24 cellular contexts compared by ENCODE assay signal in genomic region chr5:80242849-80243248, GRCh38. TPM values are rescaled to one million over a fixed set of nuclear protein-coding genes. Genes with fewer than 3 reads are reported as not detected.
A peak's percentile ranks its signal among the peaks of the same experiment; 100 is the strongest.
DNase-seq lines count a peak whose midpoint lies in the region; ATAC-seq, FAIRE-seq and TF ChIP-seq lines count a peak whose summit lies in the region.
"Had no signal": no experiment of that assay in that cellular context is flagged by ENCODE, and none has a peak within 500 bp of the region (broad histone marks: within the 10 kb centered on the region; RNA-seq: fewer than 3 reads in every experiment).

No MANE protein-coding gene starts in this region.

- no peaks in the 10 kb centered on the region for H3K9me3 ChIP-seq in astrocyte (ENCODE audit: insufficient read depth, low read depth, low read length)
- H3K9me3 ChIP-seq: SJSA1 had no signal

- H3K4me3 Mint-ChIP-seq in activated naive CD4-positive, alpha-beta T cell treated with anti-CD3 and anti-CD28 coated beads for 36 hours, result no peak overlapping the region
- H3K4me3 Mint-ChIP-seq in Calu3 (ENCODE audit: low read depth, unreplicated experiment), result no peak overlapping the region
- H3K4me3 Mint-ChIP-seq in astrocyte (ENCODE audit: unreplicated experiment), result no peak overlapping the region
- H3K4me3 Mint-ChIP-seq in nephron, result no peak overlapping the region

- H3K4me2 ChIP-seq in astrocyte (ENCODE audit: low read length), result no peak overlapping the region

- intact Hi-C loops in activated naive CD4-positive, alpha-beta T cell treated with anti-CD3 and anti-CD28 coated beads for 36 hours (cut with micrococcal nuclease), result no loop called here
- intact Hi-C loops in Calu3 (cut with micrococcal nuclease; ENCODE audit: unreplicated experiment) (no loop called here), left cardiac atrium (cut with DNase I) (no loop called here)

- no peaks in the 10 kb centered on the region for H3K36me3 ChIP-seq in astrocyte (ENCODE audit: insufficient read depth, low read length)
- H3K36me3 ChIP-seq: SJSA1 had no signal

- no peak overlapping the region for H3K27ac Mint-ChIP-seq in activated naive CD4-positive, alpha-beta T cell treated with anti-CD3 and anti-CD28 coated beads for 36 hours
- H3K27ac Mint-ChIP-seq in Calu3 (ENCODE audit: unreplicated experiment) (peak overlapping the region; percentile 44), astrocyte (ENCODE audit: unreplicated experiment) (no peak overlapping the region), nephron (peak overlapping the region; percentile 43 to 67 (median 54))
- H3K27ac Mint-ChIP-seq: IgD-negative memory B cell had no signal

- peaks cover 50% of the 10 kb centered on the region for H3K79me2 ChIP-seq in astrocyte (ENCODE audit: insufficient read depth, low read length)

- no peak overlapping the region for H2AFZ ChIP-seq in astrocyte (ENCODE audit: low read depth, low read length)

- DNase-seq in activated naive CD4-positive, alpha-beta T cell treated with anti-CD3 and anti-CD28 coated beads for 36 hours, result peak; percentile 5
- no peak for DNase-seq in activated naive CD4-positive, alpha-beta T cell treated with Interleukin-2 at 50 U/mL for 16 hours
- no peak for DNase-seq in Calu3
- no peak for DNase-seq in astrocyte (ENCODE audit: low read depth)
- DNase-seq in KBM-7, result no peak
- DNase-seq in NCI-H446 treated with DMSO at 0.1 percent for 48 hours (lab: John Stamatoyannopoulos, UW), result no peak
- DNase-seq in left cardiac atrium, result no peak
- DNase-seq: 8988T, DMS53, EL, GF-D8, Kasumi-1, NCI-H187, NCI-H446, NCI-H526 treated with DMSO at 0.1 percent for 48 hours had no signal

- H3K4me3 ChIP-seq in astrocyte (ENCODE audit: insufficient read depth, low read depth, low read length), result peak overlapping the region; percentile 5
- H3K4me3 ChIP-seq: SJSA1 had no signal

- peaks cover 9% of the 10 kb centered on the region for H4K20me1 ChIP-seq in astrocyte (ENCODE audit: insufficient read depth, low read length)

- FAIRE-seq in astrocyte (lab: Jason Lieb, UNC), result no peak
- FAIRE-seq: D721Med, GM19239, H54, HTR-8/SVneo had no signal

- H3K36me3 Mint-ChIP-seq in activated naive CD4-positive, alpha-beta T cell treated with anti-CD3 and anti-CD28 coated beads for 36 hours (ENCODE audit: low read depth), result peaks cover 34% of the 10 kb centered on the region
- H3K36me3 Mint-ChIP-seq in Calu3 (ENCODE audit: insufficient read depth, unreplicated experiment), result peaks cover 30% of the 10 kb centered on the region
- H3K36me3 Mint-ChIP-seq in astrocyte (ENCODE audit: low read depth, unreplicated experiment), result peaks cover 23% of the 10 kb centered on the region
- peaks cover 49% of the 10 kb centered on the region for H3K36me3 Mint-ChIP-seq in nephron (ENCODE audit: low read depth)

- H3K9ac ChIP-seq in astrocyte (ENCODE audit: low read length), result no peak overlapping the region

- BruUV-seq in Calu3 (replicated peaks; lab: Mats Ljungman, UMichigan), result no TSS peak

- no peak for ATAC-seq in left cardiac atrium
- ATAC-seq: Right ventricle myocardium inferior had no signal

- CTCF ChIA-PET in activated naive CD4-positive, alpha-beta T cell treated with anti-CD3 and anti-CD28 coated beads for 36 hours (lab: Charles Lee), result no interaction called here
- CTCF ChIA-PET in Calu3 (lab: Charles Lee), result no interaction called here

- peaks cover 26% of the 10 kb centered on the region for H3K9me3 Mint-ChIP-seq in activated naive CD4-positive, alpha-beta T cell treated with anti-CD3 and anti-CD28 coated beads for 36 hours
- peaks cover 9% of the 10 kb centered on the region for H3K9me3 Mint-ChIP-seq in Calu3 (ENCODE audit: low read depth, unreplicated experiment)
- H3K9me3 Mint-ChIP-seq in astrocyte (ENCODE audit: unreplicated experiment), result peaks cover 11% of the 10 kb centered on the region
- peaks cover 19% of the 10 kb centered on the region for H3K9me3 Mint-ChIP-seq in nephron

- H3K27me3 Mint-ChIP-seq in activated naive CD4-positive, alpha-beta T cell treated with anti-CD3 and anti-CD28 coated beads for 36 hours (ENCODE audit: low read depth), result no peaks in the 10 kb centered on the region
- H3K27me3 Mint-ChIP-seq in Calu3 (ENCODE audit: unreplicated experiment), result no peaks in the 10 kb centered on the region
- no peaks in the 10 kb centered on the region for H3K27me3 Mint-ChIP-seq in astrocyte (ENCODE audit: low read depth, unreplicated experiment)
- no peaks in the 10 kb centered on the region for H3K27me3 Mint-ChIP-seq in nephron (ENCODE audit: low read depth)
- H3K27me3 Mint-ChIP-seq: IgD-negative memory B cell had no signal

- peaks cover 38% of the 10 kb centered on the region for H3K4me1 ChIP-seq in astrocyte (ENCODE audit: insufficient read depth, low read length)

- no peak for TF ChIP-seq CTCF in Calu3 (IDR thresholded peaks at IDR 0.05; ENCODE audit: unreplicated experiment)
- no peak for TF ChIP-seq CTCF in astrocyte (IDR thresholded peaks at IDR 0.05; ENCODE audit: insufficient read depth, low read depth, low read length)
- TF ChIP-seq CTCF in nephron (IDR thresholded peaks at IDR 0.05; ENCODE audit: unreplicated experiment in 3 of 3), result no peak

- in situ Hi-C loops in KBM-7 (cut with MboI; ENCODE audit: low pct_unique_long_range_greater_than_20kb, low sequenced_read_pairs), result no loop called here

- H3K4me1 Mint-ChIP-seq in activated naive CD4-positive, alpha-beta T cell treated with anti-CD3 and anti-CD28 coated beads for 36 hours (ENCODE audit: low read depth), result peaks cover 72% of the 10 kb centered on the region
- peaks cover 28% of the 10 kb centered on the region for H3K4me1 Mint-ChIP-seq in Calu3 (ENCODE audit: low read depth, unreplicated experiment)
- H3K4me1 Mint-ChIP-seq in astrocyte (ENCODE audit: low read depth, unreplicated experiment), result peaks cover 26% of the 10 kb centered on the region
- H3K4me1 Mint-ChIP-seq in nephron, result peaks cover 61% of the 10 kb centered on the region

- no peaks in the 10 kb centered on the region for H3K27me3 ChIP-seq in astrocyte (ENCODE audit: insufficient read depth, low read length)
- H3K27me3 ChIP-seq: SJSA1 had no signal

- no peak overlapping the region for H3K27ac ChIP-seq in astrocyte (ENCODE audit: low read depth, low read length)
- H3K27ac ChIP-seq: C4-2B, SJSA1 had no signal

RNA-seq across cellular contexts. Expression of gene SERINC5, which starts 13.0 kb away (rescaled TPM):
- 10 to 100 TPM; 34.8 to 36.4 TPM for total RNA-seq in activated naive CD4-positive, alpha-beta T cell treated with anti-CD3 and anti-CD28 coated beads for 36 hours
- 47.0 and 49.2 TPM in 2 replicates for total RNA-seq in Calu3 (2022)
- total RNA-seq in astrocyte, result 57.3 and 60.3 TPM in 2 replicates
- 10 to 100 TPM; 14.3 to 14.9 TPM for total RNA-seq in left cardiac atrium

Comparison
In these comparisons a context has a peak if more than half of its experiments do, and no peak if none do; other contexts are left out.
1. H3K27ac Mint-ChIP-seq: peak in Calu3 (single experiment) and nephron (3 of 3); none in activated naive CD4-positive, alpha-beta T cell treated with anti-CD3 and anti-CD28 coated beads for 36 hours (single experiment) and astrocyte (single experiment).